ENCODE assay signal across 8 cellular contexts in genomic region chr2:113157897-113158753, GRCh38. TPM values are rescaled to one million over a fixed set of nuclear protein-coding genes. Genes with fewer than 3 reads are reported as not detected.
DNase-seq lines count a peak whose midpoint lies in the region; ATAC-seq, FAIRE-seq and TF ChIP-seq lines count a peak whose summit lies in the region.

No MANE protein-coding gene starts in this region.

- intact Hi-C loops in CD8-positive, alpha-beta T cell (cut with DNase I, micrococcal nuclease): loop anchor here (1.0 to 2.0 kb wide), 4 partner anchors 9 to 19 kb away; partner anchors contain the start of gene PSD4 (in 1 of the 2)

- no peaks in the 10 kb centered on the region for H3K27me3 Mint-ChIP-seq in CD8-positive, alpha-beta T cell (ENCODE audit: low read depth)

- H3K9ac ChIP-seq in HUES6 (ENCODE audit: low read length): no peak overlapping the region

- H3K36me3 Mint-ChIP-seq in CD8-positive, alpha-beta T cell: peaks cover 2% of the 10 kb centered on the region

- H3K9me3 ChIP-seq in CD8-positive, alpha-beta T cell (ENCODE audit: low read length): no peaks in the 10 kb centered on the region
- H3K9me3 ChIP-seq in HUES6 (ENCODE audit: control insufficient read depth, insufficient read depth, low read depth, low read length): no peaks in the 10 kb centered on the region
- H3K9me3 ChIP-seq in muscle layer of duodenum (ENCODE audit: control insufficient read depth in 1 of 2, low read length in 2 of 2): no peaks in the 10 kb centered on the region

- peak overlapping the region; percentile 91 for H3K4me3 Mint-ChIP-seq in CD8-positive, alpha-beta T cell

- peak overlapping the region; percentile 55 for H3K27ac ChIP-seq in CD8-positive, alpha-beta T cell (ENCODE audit: low read depth, low read length)
- H3K27ac ChIP-seq in HUES6 (ENCODE audit: low read depth, low read length): no peak overlapping the region
- H3K27ac ChIP-seq in muscle layer of duodenum (ENCODE audit: low read length): peak overlapping the region; percentile 16

- CTCF ChIA-PET in CD8-positive, alpha-beta T cell (lab: Charles Lee): interaction anchor here (0.7 to 4.8 kb wide), 12 partner anchors 10 to 212 kb away, joined by 3 to 51 read pairs (median 4); partner anchors contain the start of gene PSD4

- H3K27me3 ChIP-seq in CD8-positive, alpha-beta T cell (ENCODE audit: insufficient read depth, low read length): no peaks in the 10 kb centered on the region
- peaks cover 32% of the 10 kb centered on the region for H3K27me3 ChIP-seq in HUES6 (ENCODE audit: control insufficient read depth, insufficient read depth, low read length)
- H3K27me3 ChIP-seq in bronchial epithelial cell (ENCODE audit: control insufficient read depth, insufficient read depth, low read length): no peaks in the 10 kb centered on the region
- peaks cover 7% of the 10 kb centered on the region for H3K27me3 ChIP-seq in muscle layer of duodenum (ENCODE audit: low read depth, low read length)

- peaks cover 33% of the 10 kb centered on the region for H3K4me1 Mint-ChIP-seq in CD8-positive, alpha-beta T cell (ENCODE audit: low read depth)

- H3K4me3 ChIP-seq in CD8-positive, alpha-beta T cell (ENCODE audit: low read depth, low read length): peak overlapping the region; percentile 76
- H3K4me3 ChIP-seq in HUES6 (ENCODE audit: low read depth, low read length) (peak overlapping the region; percentile 69), bronchial epithelial cell (ENCODE audit: low read depth, low read length) (peak overlapping the region; percentile 66), muscle layer of duodenum (ENCODE audit: low read depth in 1 of 2, low read length in 2 of 2) (peak overlapping the region; percentile 23 to 60)

- H3K4me1 ChIP-seq in CD8-positive, alpha-beta T cell (ENCODE audit: insufficient read depth, low read length): peaks cover 26% of the 10 kb centered on the region
- H3K4me1 ChIP-seq in HUES6 (ENCODE audit: control insufficient read depth, insufficient read depth, low read length) (peaks cover 19% of the 10 kb centered on the region), muscle layer of duodenum (ENCODE audit: control insufficient read depth in 1 of 2, insufficient read depth in 2 of 2, low read length in 2 of 2) (no peaks in the 10 kb centered on the region)

- peak; percentile 43 for ATAC-seq in CD8-positive, alpha-beta T cell
- no peak for ATAC-seq in HG03342 (IDR thresholded peaks at IDR 0.05; ENCODE audit: unreplicated experiment)

- POLR2A ChIA-PET in CD8-positive, alpha-beta T cell (lab: Charles Lee): interaction anchor here (0.8 to 5.1 kb wide), 7 partner anchors 8 to 22 kb away, joined by 3 to 59 read pairs (median 6); partner anchors contain the start of gene PSD4

- no peak for DNase-seq in CD8-positive, alpha-beta T cell
- DNase-seq in bronchial epithelial cell (ENCODE audit: low read depth): peak; percentile 95
- no peak for DNase-seq in SKM-1 (lab: John Stamatoyannopoulos, UW; ENCODE audit: unreplicated experiment)
- no peak for DNase-seq in NCI-H128 (lab: John Stamatoyannopoulos, UW; ENCODE audit: unreplicated experiment)
- DNase-seq in HuH-7 (ENCODE audit: low spot score): no peak

- H3K27ac Mint-ChIP-seq in CD8-positive, alpha-beta T cell: peak overlapping the region; percentile 91

- no peaks in the 10 kb centered on the region for H3K36me3 ChIP-seq in CD8-positive, alpha-beta T cell (ENCODE audit: insufficient read depth, low read length)
- H3K36me3 ChIP-seq in HUES6 (ENCODE audit: control insufficient read depth, insufficient read depth, low read length) (no peaks in the 10 kb centered on the region), bronchial epithelial cell (ENCODE audit: control insufficient read depth, insufficient read depth, low read length) (no peaks in the 10 kb centered on the region), muscle layer of duodenum (ENCODE audit: control insufficient read depth in 1 of 2, insufficient read depth in 2 of 2, low read length in 2 of 2) (no peaks in the 10 kb centered on the region)

- TF ChIP-seq CTCF in CD8-positive, alpha-beta T cell (IDR thresholded peaks at IDR 0.05): no peak
- TF ChIP-seq CTCF in bronchial epithelial cell (IDR thresholded peaks at IDR 0.05; ENCODE audit: insufficient read depth, low read length, severe bottlenecking): no peak

- FAIRE-seq in bronchial epithelial cell (lab: Jason Lieb, UNC): peak; percentile 36

- no peaks in the 10 kb centered on the region for H3K9me3 Mint-ChIP-seq in CD8-positive, alpha-beta T cell

RNA-seq across cellular contexts. Expression of gene PSD4, which starts 15.6 kb away (rescaled TPM):
- total RNA-seq in CD8-positive, alpha-beta T cell: 10 to 100 TPM; 80.6 to 86.2 TPM
- total RNA-seq in bronchial epithelial cell: 25.0 and 27.0 TPM in 2 replicates

RNA-seq across cellular contexts. Expression of gene IL1RN, which starts 30.7 kb away (rescaled TPM):
- total RNA-seq in CD8-positive, alpha-beta T cell: not detected
- 71.9 and 113 TPM in 2 replicates for total RNA-seq in bronchial epithelial cell

Comparison
In these comparisons a context has a peak if more than half of its experiments do, and no peak if none do; other contexts are left out.
1. RNA of gene IL1RN, which starts 30.7 kb away (total RNA-seq): 71.9 to 113 TPM in bronchial epithelial cell; not detected in CD8-positive, alpha-beta T cell; every median in the first group is over 10 times any median in the second.
2. Peak in every context shown above with its lines, with median percentiles within 50 percentile points of each other: H3K4me3 ChIP-seq.